Comparison of ENCODE assay signal across 7 cellular contexts in genomic region chr21:17610862-17611261, GRCh38. TPM values are rescaled to one million over a fixed set of nuclear protein-coding genes. Genes with fewer than 3 reads are reported as not detected.
DNase-seq lines count a peak whose midpoint lies in the region; ATAC-seq and TF ChIP-seq lines count a peak whose summit lies in the region.

No MANE protein-coding gene starts in this region.

- no peaks in the 10 kb centered on the region for H3K27me3 ChIP-seq in osteoblast (ENCODE audit: insufficient read depth, low read length)

- peak overlapping the region; percentile 94 for H3K4me2 ChIP-seq in osteoblast (ENCODE audit: insufficient read depth, low read length)

- DNase-seq in SK-N-MC (ENCODE audit: low read depth, low spot score) (no peak), epithelial cell of prostate (ENCODE audit: low read depth, low spot score) (no peak), osteoblast (ENCODE audit: insufficient read length, low spot score, missing footprints) (peak; percentile 75)
- DNase-seq in central memory CD4-positive, alpha-beta T cell, result no peak

- peak overlapping the region; percentile 84 for H2AFZ ChIP-seq in osteoblast (ENCODE audit: low read length)

- no peaks in the 10 kb centered on the region for H3K9me3 ChIP-seq in SK-N-MC (ENCODE audit: low read depth, low read length)
- no peaks in the 10 kb centered on the region for H3K9me3 ChIP-seq in osteoblast (ENCODE audit: low read depth, low read length)

- TF ChIP-seq CTCF in GM12875 (IDR thresholded peaks at IDR 0.05; ENCODE audit: borderline replicate concordance, insufficient read depth, low read depth, low read length), result no peak
- TF ChIP-seq CTCF in osteoblast (IDR thresholded peaks at IDR 0.05; ENCODE audit: extremely low read depth, low read depth, low read length), result no peak

- peaks cover 50% of the 10 kb centered on the region for H3K36me3 ChIP-seq in SK-N-MC (ENCODE audit: insufficient read depth, low read length)
- peaks cover 10% of the 10 kb centered on the region for H3K36me3 ChIP-seq in osteoblast (ENCODE audit: insufficient read depth, low read length)

- H4K20me1 ChIP-seq in osteoblast (ENCODE audit: insufficient read depth, low read length), result no peaks in the 10 kb centered on the region

- peaks cover 26% of the 10 kb centered on the region for H3K4me1 ChIP-seq in osteoblast (ENCODE audit: insufficient read depth, low read length)

- ATAC-seq in GM21717 (IDR thresholded peaks at IDR 0.05; ENCODE audit: unreplicated experiment) (no peak), HG03097 (IDR thresholded peaks at IDR 0.05; ENCODE audit: low FRiP score, unreplicated experiment) (no peak)

- H3K9ac ChIP-seq in SK-N-MC (ENCODE audit: insufficient read length), result peak overlapping the region; percentile 97

- H3K27ac ChIP-seq in SK-N-MC, result peak overlapping the region; percentile 92
- H3K27ac ChIP-seq in epithelial cell of prostate, result peak overlapping the region; percentile 73
- H3K27ac ChIP-seq in osteoblast (ENCODE audit: low read depth, low read length), result peak overlapping the region; percentile 97

- peaks cover 58% of the 10 kb centered on the region for H3K79me2 ChIP-seq in osteoblast (ENCODE audit: insufficient read depth, low read length)

- H3K4me3 ChIP-seq in GM12875 (ENCODE audit: low read depth, low read length) (peak overlapping the region; percentile 90), SK-N-MC (peak overlapping the region; percentile 100), osteoblast (ENCODE audit: insufficient read depth, low read length) (peak overlapping the region; percentile 81)

RNA-seq across cellular contexts. Expression of gene BTG3, which starts 1.8 kb away (rescaled TPM):
- total RNA-seq in osteoblast, result 22.1 and 22.4 TPM in 2 replicates
